ENCODE assay signal across 7 cellular contexts in genomic region chr7:44977956-44978355, GRCh38. TPM values are rescaled to one million over a fixed set of nuclear protein-coding genes. Genes with fewer than 3 reads are reported as not detected.
DNase-seq lines count a peak whose midpoint lies in the region; ATAC-seq and TF ChIP-seq lines count a peak whose summit lies in the region.

No MANE protein-coding gene starts in this region.

- H3K4me3 ChIP-seq in DND-41 (ENCODE audit: low read depth in 1 of 2, low read length in 2 of 2) (peak overlapping the region in 1 of 2 experiments; percentile 61; a peak in 2 of 4 replicates), osteoblast (ENCODE audit: insufficient read depth, low read length) (no peak overlapping the region)

- no peak for TF ChIP-seq CTCF in DND-41 (IDR thresholded peaks at IDR 0.05; ENCODE audit: borderline replicate concordance, extremely low read depth, low read length, poor library complexity, severe bottlenecking)
- TF ChIP-seq CTCF in osteocyte (IDR thresholded peaks at IDR 0.05): no peak
- TF ChIP-seq CTCF in osteoblast (IDR thresholded peaks at IDR 0.05; ENCODE audit: extremely low read depth, low read depth, low read length): no peak

- H3K4me1 ChIP-seq in DND-41 (ENCODE audit: insufficient read depth, low read length): peaks cover 48% of the 10 kb centered on the region
- H3K4me1 ChIP-seq in osteoblast (ENCODE audit: insufficient read depth, low read length): peaks cover 17% of the 10 kb centered on the region

- ATAC-seq in DND-41 (ENCODE audit: insufficient read depth, low read depth) (no peak), GM21526 (IDR thresholded peaks at IDR 0.05; ENCODE audit: low FRiP score, unreplicated experiment) (no peak), GM18519 (IDR thresholded peaks at IDR 0.05; ENCODE audit: low FRiP score, unreplicated experiment) (no peak)
- no peak for ATAC-seq in activated naive CD4-positive, alpha-beta T cell treated with anti-CD3 and anti-CD28 coated beads, Interleukin-2, amount 50 U/mL, for 72 hours

- no peak overlapping the region for H3K4me3 Mint-ChIP-seq in osteocyte (ENCODE audit: unreplicated experiment)

- H3K9me3 ChIP-seq in DND-41 (ENCODE audit: insufficient read depth, low read length, severe bottlenecking) (no peaks in the 10 kb centered on the region), KOPT-K1 (ENCODE audit: insufficient read depth, low read length, poor library complexity, severe bottlenecking) (no peaks in the 10 kb centered on the region), osteoblast (ENCODE audit: low read depth, low read length) (no peaks in the 10 kb centered on the region)

- no peaks in the 10 kb centered on the region for H3K27me3 ChIP-seq in DND-41 (ENCODE audit: insufficient read depth, low read length, poor library complexity)
- H3K27me3 ChIP-seq in osteoblast (ENCODE audit: insufficient read depth, low read length): no peaks in the 10 kb centered on the region

- H3K79me2 ChIP-seq in DND-41 (ENCODE audit: insufficient read depth, low read length): peaks cover 27% of the 10 kb centered on the region
- no peaks in the 10 kb centered on the region for H3K79me2 ChIP-seq in osteoblast (ENCODE audit: insufficient read depth, low read length)

- H2AFZ ChIP-seq in DND-41 (ENCODE audit: low read depth, low read length) (no peak overlapping the region), osteoblast (ENCODE audit: low read length) (no peak overlapping the region)

- H3K9ac ChIP-seq in DND-41 (ENCODE audit: low read depth, low read length): peak overlapping the region; percentile 60

- peaks cover 35% of the 10 kb centered on the region for H3K4me1 Mint-ChIP-seq in osteocyte (ENCODE audit: unreplicated experiment)

- H3K4me2 ChIP-seq in DND-41 (ENCODE audit: insufficient read depth, low read length) (peak overlapping the region; percentile 82), osteoblast (ENCODE audit: insufficient read depth, low read length) (no peak overlapping the region)

- no peak for DNase-seq in DND-41
- DNase-seq in activated naive CD4-positive, alpha-beta T cell treated with anti-CD3 and anti-CD28 coated beads, Interleukin-2, amount 50 U/mL, for 72 hours (ENCODE audit: low spot score in 2 of 2): peak in 1 of 2 donors; percentile 68
- DNase-seq in osteocyte (ENCODE audit: extremely low spot score, unreplicated experiment): no peak
- DNase-seq in osteoblast (ENCODE audit: insufficient read length, low spot score, missing footprints): no peak

- H3K9me3 Mint-ChIP-seq in activated naive CD4-positive, alpha-beta T cell treated with anti-CD3 and anti-CD28 coated beads, Interleukin-2, amount 50 U/mL, for 72 hours: no peaks in the 10 kb centered on the region
- H3K9me3 Mint-ChIP-seq in osteocyte (ENCODE audit: unreplicated experiment): no peaks in the 10 kb centered on the region

- peak overlapping the region; percentile 96 to 99 for H3K27ac Mint-ChIP-seq in activated naive CD4-positive, alpha-beta T cell treated with anti-CD3 and anti-CD28 coated beads, Interleukin-2, amount 50 U/mL, for 72 hours
- peak overlapping the region; percentile 75 for H3K27ac Mint-ChIP-seq in osteocyte (ENCODE audit: unreplicated experiment)

- peaks cover 45 to 66% of the 10 kb centered on the region in 2 donors for H3K36me3 Mint-ChIP-seq in activated naive CD4-positive, alpha-beta T cell treated with anti-CD3 and anti-CD28 coated beads, Interleukin-2, amount 50 U/mL, for 72 hours
- peaks cover 4% of the 10 kb centered on the region for H3K36me3 Mint-ChIP-seq in osteocyte (ENCODE audit: unreplicated experiment)

- H4K20me1 ChIP-seq in DND-41 (ENCODE audit: insufficient read depth, low read length): peaks cover 5% of the 10 kb centered on the region; the same call in 1 of the 2 replicates
- H4K20me1 ChIP-seq in osteoblast (ENCODE audit: insufficient read depth, low read length): no peaks in the 10 kb centered on the region

- no peaks in the 10 kb centered on the region for H3K27me3 Mint-ChIP-seq in osteocyte (ENCODE audit: unreplicated experiment)

- peak overlapping the region; percentile 95 for H3K27ac ChIP-seq in DND-41 (ENCODE audit: low read length)
- H3K27ac ChIP-seq in KOPT-K1 (ENCODE audit: low read depth, low read length, poor library complexity, severe bottlenecking): peak overlapping the region; percentile 99
- no peak overlapping the region for H3K27ac ChIP-seq in osteoblast (ENCODE audit: low read depth, low read length)

- peaks cover 49% of the 10 kb centered on the region for H3K36me3 ChIP-seq in DND-41 (ENCODE audit: insufficient read depth, low read length)
- H3K36me3 ChIP-seq in KOPT-K1 (ENCODE audit: insufficient read depth, low read length): peaks cover 67% of the 10 kb centered on the region
- peaks cover 14% of the 10 kb centered on the region for H3K36me3 ChIP-seq in osteoblast (ENCODE audit: insufficient read depth, low read length)

RNA-seq across cellular contexts. Expression of gene MYO1G, which starts 0.9 kb away (rescaled TPM):
- 100 to 1,000 TPM; 361 to 532 TPM for total RNA-seq in activated naive CD4-positive, alpha-beta T cell treated with anti-CD3 and anti-CD28 coated beads, Interleukin-2, amount 50 U/mL, for 72 hours
- 0.05 TPM in 1 of 2 replicates, not detected in the other for total RNA-seq in osteocyte
- total RNA-seq in osteoblast: 0.29 and 0.36 TPM in 2 replicates

RNA-seq across cellular contexts. Expression of gene CCM2, which starts 22.0 kb away (rescaled TPM):
- total RNA-seq in activated naive CD4-positive, alpha-beta T cell treated with anti-CD3 and anti-CD28 coated beads, Interleukin-2, amount 50 U/mL, for 72 hours: 100 to 1,000 TPM in 1 of 2 donors, 10 to 100 TPM in 1; 79.2 to 130 TPM
- total RNA-seq in osteocyte (41.4 and 42.3 TPM in 2 replicates), osteoblast (41.8 and 42.3 TPM in 2 replicates)

Comparison
In these comparisons a context has a peak if more than half of its experiments do, and no peak if none do; other contexts are left out.
1. RNA of gene MYO1G, which starts 0.9 kb away (total RNA-seq): 361 to 532 TPM in activated naive CD4-positive, alpha-beta T cell treated with anti-CD3 and anti-CD28 coated beads, Interleukin-2, amount 50 U/mL, for 72 hours; 0.29 to 0.36 TPM in osteoblast and 0.05 TPM in osteocyte; every median in the first group is over 100 times any median in the second.